ENCODE assay signal across 16 cellular contexts in the genomic region with DNA sequence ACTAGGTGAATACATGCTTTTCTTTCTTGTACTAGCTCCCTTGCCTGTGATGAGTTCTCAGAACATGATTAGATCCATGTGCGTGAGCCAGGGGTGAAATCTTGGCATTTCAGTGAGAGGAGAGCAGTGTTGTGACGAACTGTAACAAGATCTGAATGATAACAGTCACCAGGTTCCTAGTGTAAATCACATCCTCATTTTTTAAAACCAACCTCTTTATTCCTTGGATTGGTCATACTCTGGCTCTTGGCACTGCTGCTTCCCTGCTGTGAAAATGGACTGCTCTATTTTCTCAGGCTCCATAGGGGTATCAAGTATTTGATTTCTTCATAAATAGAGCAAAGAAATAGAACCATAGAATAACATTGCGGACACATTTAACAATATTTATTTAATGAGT.
DNase-seq lines count a peak whose midpoint lies in the region; TF ChIP-seq lines count a peak whose summit lies in the region.
"Had no signal": no experiment of that assay in that cellular context is flagged by ENCODE, and none has a peak within 500 bp of the region (broad histone marks: within the 10 kb centered on the region; RNA-seq: fewer than 3 reads in every experiment).

No MANE protein-coding gene starts in this region.

- no peak for TF ChIP-seq CTCF in osteocyte (IDR thresholded peaks at IDR 0.05)

- H3K4me3 Mint-ChIP-seq in osteocyte (ENCODE audit: unreplicated experiment) = no peak overlapping the region
- no peak overlapping the region for H3K4me3 Mint-ChIP-seq in activated CD4-positive, alpha-beta T cell treated with anti-CD3 and anti-CD28 coated beads, Interleukin-2, amount 10 ng/mL, durations not matched to agents 7 days and 5 days
- H3K4me3 Mint-ChIP-seq: activated naive CD4-positive, alpha-beta T cell treated with anti-CD3 and anti-CD28 coated beads, Interleukin-2, amount 50 U/mL, for 24 hours; endodermal cell; GM23338; natural killer cell treated with Interleukin-12 subunit alpha and Interleukin-12 subunit beta and Interleukin-15 and Interleukin-18, amount 100 ng/mL, for 72 hours; T-helper 2 cell treated with Interferon-gamma antibody and Interleukin-4, amounts not matched to agents 5 μg/mL and 100 μg/mL, for 36 hours had no signal

- H3K27me3 Mint-ChIP-seq in osteocyte (ENCODE audit: unreplicated experiment) = peaks cover 3% of the 10 kb centered on the region
- H3K27me3 Mint-ChIP-seq in activated CD4-positive, alpha-beta T cell treated with anti-CD3 and anti-CD28 coated beads, Interleukin-2, amount 10 ng/mL, durations not matched to agents 7 days and 5 days = peaks cover 3% of the 10 kb centered on the region
- H3K27me3 Mint-ChIP-seq: natural killer cell treated with Interleukin-12 subunit alpha and Interleukin-12 subunit beta and Interleukin-15 and Interleukin-18, amount 100 ng/mL, for 72 hours had no signal

- peak overlapping the region; percentile 93 for H3K27ac Mint-ChIP-seq in osteocyte (ENCODE audit: unreplicated experiment)
- H3K27ac Mint-ChIP-seq in activated CD4-positive, alpha-beta T cell treated with anti-CD3 and anti-CD28 coated beads, Interleukin-2, amount 10 ng/mL, durations not matched to agents 7 days and 5 days = no peak overlapping the region
- H3K27ac Mint-ChIP-seq: activated naive CD4-positive, alpha-beta T cell treated with anti-CD3 and anti-CD28 coated beads, Interleukin-2, amount 50 U/mL, for 24 hours; endodermal cell; GM23338; natural killer cell treated with Interleukin-12 subunit alpha and Interleukin-12 subunit beta and Interleukin-15 and Interleukin-18, amount 100 ng/mL, for 72 hours; T-helper 2 cell treated with Interferon-gamma antibody and Interleukin-4, amounts not matched to agents 5 μg/mL and 100 μg/mL, for 36 hours had no signal

- H3K36me3 Mint-ChIP-seq in osteocyte (ENCODE audit: unreplicated experiment) = peaks cover 25% of the 10 kb centered on the region
- H3K36me3 Mint-ChIP-seq in activated CD4-positive, alpha-beta T cell treated with anti-CD3 and anti-CD28 coated beads, Interleukin-2, amount 10 ng/mL, durations not matched to agents 7 days and 5 days (ENCODE audit: low read depth) = no peaks in the 10 kb centered on the region
- H3K36me3 Mint-ChIP-seq: activated naive CD4-positive, alpha-beta T cell treated with anti-CD3 and anti-CD28 coated beads, Interleukin-2, amount 50 U/mL, for 24 hours; natural killer cell treated with Interleukin-12 subunit alpha and Interleukin-12 subunit beta and Interleukin-15 and Interleukin-18, amount 100 ng/mL, for 72 hours had no signal

- CTCF ChIA-PET in activated CD4-positive, alpha-beta T cell treated with anti-CD3 and anti-CD28 coated beads, Interleukin-2, amount 10 ng/mL, durations not matched to agents 7 days and 5 days (lab: Charles Lee) = interaction anchor here (0.6 kb wide), 1 partner anchor 785 kb away, joined by 3 read pairs; no protein-coding TSS in a partner anchor

- POLR2A ChIA-PET in activated CD4-positive, alpha-beta T cell treated with anti-CD3 and anti-CD28 coated beads, Interleukin-2, amount 10 ng/mL, durations not matched to agents 7 days and 5 days (lab: Charles Lee) = no interaction called here

- H3K9me3 Mint-ChIP-seq in osteocyte (ENCODE audit: unreplicated experiment) = no peaks in the 10 kb centered on the region
- no peaks in the 10 kb centered on the region for H3K9me3 Mint-ChIP-seq in activated CD4-positive, alpha-beta T cell treated with anti-CD3 and anti-CD28 coated beads, Interleukin-2, amount 10 ng/mL, durations not matched to agents 7 days and 5 days
- H3K9me3 Mint-ChIP-seq: activated naive CD4-positive, alpha-beta T cell treated with anti-CD3 and anti-CD28 coated beads, Interleukin-2, amount 50 U/mL, for 24 hours; endodermal cell; GM23338; natural killer cell treated with Interleukin-12 subunit alpha and Interleukin-12 subunit beta and Interleukin-15 and Interleukin-18, amount 100 ng/mL, for 72 hours; T-helper 2 cell treated with Interferon-gamma antibody and Interleukin-4, amounts not matched to agents 5 μg/mL and 100 μg/mL, for 36 hours had no signal

- peaks cover 74% of the 10 kb centered on the region for H3K4me1 Mint-ChIP-seq in osteocyte (ENCODE audit: unreplicated experiment)
- H3K4me1 Mint-ChIP-seq in activated CD4-positive, alpha-beta T cell treated with anti-CD3 and anti-CD28 coated beads, Interleukin-2, amount 10 ng/mL, durations not matched to agents 7 days and 5 days = no peaks in the 10 kb centered on the region
- H3K4me1 Mint-ChIP-seq: activated naive CD4-positive, alpha-beta T cell treated with anti-CD3 and anti-CD28 coated beads, Interleukin-2, amount 50 U/mL, for 24 hours had no signal

- DNase-seq in EH (ENCODE audit: low read depth) (peak; percentile 82), NCI-H1092 treated with DMSO at 0.1 percent for 48 hours (lab: John Stamatoyannopoulos, UW) (peak; percentile 84), cerebellum (ENCODE audit: low spot score) (peak; percentile 6), osteocyte (ENCODE audit: extremely low spot score, unreplicated experiment) (no peak)
- no peak for DNase-seq in activated CD8-positive, alpha-beta memory T cell treated with anti-CD3 and anti-CD28 coated beads for 24 hours
- DNase-seq in activated CD4-positive, alpha-beta T cell treated with anti-CD3 and anti-CD28 coated beads, Interleukin-2, amount 10 ng/mL, durations not matched to agents 7 days and 5 days = no peak
- DNase-seq in activated effector memory CD4-positive, alpha-beta T cell treated with anti-CD3 and anti-CD28 coated beads, Interleukin-2, amount 50 U/mL, for 16 hours = no peak
- DNase-seq: DMS79 treated with DMSO at 0.1 percent for 48 hours; endodermal cell; lower lobe of right lung; NCI-H2029 treated with DMSO at 0.1 percent for 48 hours; stimulated activated CD4-positive, alpha-beta T cell treated with anti-CD3 and anti-CD28 coated beads, Interleukin-1b, Interleukin-23, amount 100 ng/mL, for 48 hours had no signal

Comparison
In these comparisons a context has a peak if more than half of its experiments do, and no peak if none do; other contexts are left out.
1. DNase-seq: peak in EH (single experiment), NCI-H1092 treated with DMSO at 0.1 percent for 48 hours (single experiment) and cerebellum (single experiment); none in osteocyte (single experiment), activated CD8-positive, alpha-beta memory T cell treated with anti-CD3 and anti-CD28 coated beads for 24 hours (single experiment), activated CD4-positive, alpha-beta T cell treated with anti-CD3 and anti-CD28 coated beads, Interleukin-2, amount 10 ng/mL, durations not matched to agents 7 days and 5 days (single experiment) and activated effector memory CD4-positive, alpha-beta T cell treated with anti-CD3 and anti-CD28 coated beads, Interleukin-2, amount 50 U/mL, for 16 hours (single experiment).